24 cellular contexts compared by ENCODE assay signal in genomic region chr1:208066583-208066982, GRCh38.
DNase-seq lines count a peak whose midpoint lies in the region; ATAC-seq, FAIRE-seq and TF ChIP-seq lines count a peak whose summit lies in the region.
"Had no signal": no experiment of that assay in that cellular context is flagged by ENCODE, and none has a peak within 500 bp of the region (broad histone marks: within the 10 kb centered on the region; RNA-seq: fewer than 3 reads in every experiment).

No MANE protein-coding gene starts in this region.

- no peak overlapping the region for H2BK15ac ChIP-seq in mesendoderm (replicated peaks; ENCODE audit: low read depth)

- in situ Hi-C loops in K562 (cut with MboI) = no loop called here

- peaks cover 12% of the 10 kb centered on the region for H3K4me1 ChIP-seq in OCI-LY3 (ENCODE audit: low read length)
- no peaks in the 10 kb centered on the region for H3K4me1 ChIP-seq in K562 (replicated peaks in 1 of 2; ENCODE audit: control insufficient read depth in 2 of 2, insufficient read depth in 2 of 2, low read length in 2 of 2)
- peaks cover 15% of the 10 kb centered on the region for H3K4me1 ChIP-seq in mesendoderm (ENCODE audit: control insufficient read depth, low read depth, low read length)
- H3K4me1 ChIP-seq: Caco-2 had no signal

- POLR2A ChIA-PET in K562 (lab: Yijun Ruan, JAX) = interaction anchor here (0.6 kb wide), 2 partner anchors 34 to 76 kb away, joined by 3 read pairs; no protein-coding TSS in a partner anchor

- no peaks in the 10 kb centered on the region for H3K9me3 ChIP-seq in OCI-LY3 (ENCODE audit: insufficient read depth, low read length)
- no peaks in the 10 kb centered on the region for H3K9me3 ChIP-seq in K562 (replicated peaks; ENCODE audit: control insufficient read depth, insufficient read depth, low read depth, low read length)
- H3K9me3 ChIP-seq: BE2C, BLaER1, Caco-2 had no signal

- H2BK5ac ChIP-seq in mesendoderm (ENCODE audit: low read length) = no peak overlapping the region

- H3K27ac ChIP-seq in OCI-LY3 (ENCODE audit: low read length) (no peak overlapping the region), K562 (ENCODE audit: extremely low read depth, low read depth, low read length) (no peak overlapping the region), mesendoderm (ENCODE audit: low read depth, low read length) (no peak overlapping the region)
- H3K27ac ChIP-seq: BLaER1, C4-2B had no signal

- H4K20me1 ChIP-seq in OCI-LY3 (ENCODE audit: insufficient read depth, low read length) (no peaks in the 10 kb centered on the region), K562 (replicated peaks; ENCODE audit: control insufficient read depth, insufficient read depth, low read length) (peaks cover 4% of the 10 kb centered on the region; the same call in 1 of the 2 replicates)
- H4K20me1 ChIP-seq: BLaER1 had no signal

- DNase-seq in K562 (ENCODE audit: extremely low read depth in 1 of 4, low spot score in 3 of 4) = no peak
- peak; percentile 89 for DNase-seq in mesendoderm
- DNase-seq in hippocampal formation (lab: John Stamatoyannopoulos, UW) = no peak
- no peak for DNase-seq in activated CD4-positive, alpha-beta T cell treated with anti-CD3 and anti-CD28 coated beads for 48 hours
- DNase-seq in activated T-helper 2 cell treated with anti-CD3 and anti-CD28 coated beads, Interferon-gamma antibody, Interleukin-2, Interleukin-4, amounts not matched to agents 10 μg/mL and 5 μg/mL and 100 μg/mL, durations not matched to agents 14 hours and 24 hours and 36 hours (ENCODE audit: low spot score) = no peak
- DNase-seq: 8988T; ACHN; BE2C; Caco-2; Calu3; CD4-positive, alpha-beta T cell; CD8-positive, alpha-beta T cell; DMS79 treated with DMSO at 0.1 percent for 48 hours; GF-D8 had no signal

- no peak overlapping the region for H2BK120ac ChIP-seq in mesendoderm (ENCODE audit: low read depth, low read length)

- H3K9me1 ChIP-seq in K562 (ENCODE audit: control insufficient read depth, insufficient read depth, low read length) = no peaks in the 10 kb centered on the region

- H3K4me2 ChIP-seq in OCI-LY3 (ENCODE audit: low read length) (peak overlapping the region; percentile 32; the same call in 1 of the 2 replicates), K562 (ENCODE audit: insufficient read depth, low read length) (no peak overlapping the region), mesendoderm (ENCODE audit: low read length) (no peak overlapping the region)
- H3K4me2 ChIP-seq: BLaER1 had no signal

- TF ChIP-seq CTCF in OCI-LY3 (IDR thresholded peaks at IDR 0.05; ENCODE audit: low read depth, low read length) (no peak), K562 (IDR thresholded peaks at IDR 0.05 in 2 of 3, conservative IDR thresholded peaks at IDR 0.05 in 1 of 3; ENCODE audit: insufficient read depth in 2 of 3, low read depth in 1 of 3, low read length in 3 of 3) (no peak)

- H3K4ac ChIP-seq in mesendoderm (ENCODE audit: low read depth, low read length) = no peak overlapping the region

- no peak for TF ChIP-seq POLR2A in K562 (conservative IDR thresholded peaks at IDR 0.05)

- ATAC-seq in K562 = no peak
- ATAC-seq in GM19467 (IDR thresholded peaks at IDR 0.05; ENCODE audit: unreplicated experiment) = no peak
- ATAC-seq: CD8-positive, alpha-beta T cell had no signal

- no peak overlapping the region for H2AK5ac ChIP-seq in mesendoderm (ENCODE audit: low read length)

- H3K27ac Mint-ChIP-seq in dendritic cell treated with granulocyte-macrophage colony-stimulating factor and Interleukin-4, amounts not matched to agents 40 ng/mL and 50 ng/mL, for 4 days = peak overlapping the region; percentile 74
- H3K27ac Mint-ChIP-seq in activated T-helper 2 cell treated with anti-CD3 and anti-CD28 coated beads, Interferon-gamma antibody, Interleukin-2, Interleukin-4, amounts not matched to agents 10 μg/mL and 5 μg/mL and 100 μg/mL, durations not matched to agents 14 hours and 24 hours and 36 hours = no peak overlapping the region
- H3K27ac Mint-ChIP-seq: CD4-positive, alpha-beta T cell; CD8-positive, alpha-beta T cell had no signal

- CTCF ChIA-PET in K562 (lab: Yijun Ruan, JAX; ENCODE audit: low intra/inter-chr PET ratio) = interaction anchor here (0.6 kb wide), 1 partner anchor 30 kb away, joined by 4 read pairs; no protein-coding TSS in a partner anchor

- H3K4me1 Mint-ChIP-seq in dendritic cell treated with granulocyte-macrophage colony-stimulating factor and Interleukin-4, amounts not matched to agents 40 ng/mL and 50 ng/mL, for 4 days (ENCODE audit: low read depth) = peaks cover 67% of the 10 kb centered on the region
- peaks cover 3% of the 10 kb centered on the region for H3K4me1 Mint-ChIP-seq in activated T-helper 2 cell treated with anti-CD3 and anti-CD28 coated beads, Interferon-gamma antibody, Interleukin-2, Interleukin-4, amounts not matched to agents 10 μg/mL and 5 μg/mL and 100 μg/mL, durations not matched to agents 14 hours and 24 hours and 36 hours (ENCODE audit: low read depth)

- 0% methylated on average over 1 of the region's 1 CpG for WGBS in K562 (ENCODE audit: insufficient coverage, low coverage, missing lambda C conversion rate)
- WGBS in mesendoderm (ENCODE audit: extremely low coverage, insufficient coverage, low lambda C conversion rate) = no CpG with 5 or more reads among the region's 1 CpG

- no peak for FAIRE-seq in K562 (lab: Jason Lieb, UNC)
- FAIRE-seq: A204.1, D721Med, G401.6, GM12891, GM19239 had no signal

- H4K5ac ChIP-seq in mesendoderm (ENCODE audit: low read length) = no peak overlapping the region

- H3K23ac ChIP-seq in mesendoderm (ENCODE audit: low read length) = no peak overlapping the region

- no peaks in the 10 kb centered on the region for H3K36me3 Mint-ChIP-seq in dendritic cell treated with granulocyte-macrophage colony-stimulating factor and Interleukin-4, amounts not matched to agents 40 ng/mL and 50 ng/mL, for 4 days (ENCODE audit: low read depth)
- H3K36me3 Mint-ChIP-seq in activated T-helper 2 cell treated with anti-CD3 and anti-CD28 coated beads, Interferon-gamma antibody, Interleukin-2, Interleukin-4, amounts not matched to agents 10 μg/mL and 5 μg/mL and 100 μg/mL, durations not matched to agents 14 hours and 24 hours and 36 hours (ENCODE audit: low read depth) = no peaks in the 10 kb centered on the region
- H3K36me3 Mint-ChIP-seq: CD8-positive, alpha-beta T cell had no signal

- no peak overlapping the region for H3K56ac ChIP-seq in mesendoderm (ENCODE audit: low read length)

- H3K79me2 ChIP-seq in OCI-LY3 (ENCODE audit: low read length) (no peaks in the 10 kb centered on the region), K562 (ENCODE audit: control insufficient read depth, insufficient read depth, low read length) (no peaks in the 10 kb centered on the region), mesendoderm (ENCODE audit: control insufficient read depth, insufficient read depth, low read length) (no peaks in the 10 kb centered on the region)

- H3K18ac ChIP-seq in mesendoderm (ENCODE audit: low read length) = no peak overlapping the region

- TF ChIP-seq EP300 in K562 (IDR thresholded peaks at IDR 0.05; ENCODE audit: low read length) = no peak

- intact Hi-C loops in K562 (cut with micrococcal nuclease) = no loop called here
- intact Hi-C loops in dendritic cell treated with granulocyte-macrophage colony-stimulating factor and Interleukin-4, amounts not matched to agents 40 ng/mL and 50 ng/mL, for 4 days (cut with micrococcal nuclease) = no loop called here
- intact Hi-C loops in activated T-helper 2 cell treated with anti-CD3 and anti-CD28 coated beads, Interferon-gamma antibody, Interleukin-2, Interleukin-4, amounts not matched to agents 10 μg/mL and 5 μg/mL and 100 μg/mL, durations not matched to agents 14 hours and 24 hours and 36 hours (cut with micrococcal nuclease) = no loop called here

- H3K9ac ChIP-seq in OCI-LY3 (ENCODE audit: low read length) (no peak overlapping the region), K562 (ENCODE audit: insufficient read depth in 1 of 2, low read depth in 2 of 2, low read length in 2 of 2) (no peak overlapping the region), mesendoderm (ENCODE audit: low read length) (no peak overlapping the region)
- H3K9ac ChIP-seq: BLaER1 had no signal

- H4K8ac ChIP-seq in mesendoderm (ENCODE audit: low read depth, low read length) = no peak overlapping the region

- no TSS peak for BruUV-seq in K562 (replicated peaks; lab: Mats Ljungman, UMichigan)

- TF ChIP-seq RAD21 in K562 (CRISPR knock-in tag; conservative IDR thresholded peaks at IDR 0.05 in 1 of 2, IDR thresholded peaks at IDR 0.05 in 1 of 2) = no peak

- H3K27me3 ChIP-seq in OCI-LY3 (ENCODE audit: low read depth, low read length) (no peaks in the 10 kb centered on the region), K562 (ENCODE audit: control insufficient read depth in 2 of 2, insufficient read depth in 2 of 2, low read length in 2 of 2) (peaks cover 25 to 73% of the 10 kb centered on the region in 2 experiments), mesendoderm (ENCODE audit: insufficient read depth, low read length, poor library complexity) (no peaks in the 10 kb centered on the region)
- H3K27me3 ChIP-seq: BE2C, BLaER1 had no signal

- H3K27me3 Mint-ChIP-seq in dendritic cell treated with granulocyte-macrophage colony-stimulating factor and Interleukin-4, amounts not matched to agents 40 ng/mL and 50 ng/mL, for 4 days = peaks cover 57% of the 10 kb centered on the region
- peaks cover 12% of the 10 kb centered on the region for H3K27me3 Mint-ChIP-seq in activated T-helper 2 cell treated with anti-CD3 and anti-CD28 coated beads, Interferon-gamma antibody, Interleukin-2, Interleukin-4, amounts not matched to agents 10 μg/mL and 5 μg/mL and 100 μg/mL, durations not matched to agents 14 hours and 24 hours and 36 hours (ENCODE audit: low read depth)
- H3K27me3 Mint-ChIP-seq: CD4-positive, alpha-beta T cell had no signal

- peaks cover 7% of the 10 kb centered on the region for H3K36me3 ChIP-seq in OCI-LY3 (replicated peaks; ENCODE audit: low read depth, low read length)
- H3K36me3 ChIP-seq in K562 (ENCODE audit: control insufficient read depth, insufficient read depth, low read length) = no peaks in the 10 kb centered on the region
- H3K36me3 ChIP-seq in mesendoderm (ENCODE audit: control insufficient read depth, insufficient read depth, low read length) = peaks cover 1% of the 10 kb centered on the region
- H3K36me3 ChIP-seq: BLaER1 had no signal

- H3K4me3 ChIP-seq in OCI-LY3 (ENCODE audit: low read length) = no peak overlapping the region
- no peak overlapping the region for H3K4me3 ChIP-seq in K562
- no peak overlapping the region for H3K4me3 ChIP-seq in mesendoderm (ENCODE audit: low read length)
- H3K4me3 ChIP-seq: BLaER1 had no signal

- H2AFZ ChIP-seq in OCI-LY3 (ENCODE audit: low read depth, low read length) = no peak overlapping the region
- H2AFZ ChIP-seq in K562 (ENCODE audit: low read depth, low read length) = no peak overlapping the region

- H3K79me1 ChIP-seq in mesendoderm (ENCODE audit: low read length) = no peaks in the 10 kb centered on the region

- H3K9me3 Mint-ChIP-seq in dendritic cell treated with granulocyte-macrophage colony-stimulating factor and Interleukin-4, amounts not matched to agents 40 ng/mL and 50 ng/mL, for 4 days = no peaks in the 10 kb centered on the region
- H3K9me3 Mint-ChIP-seq in activated T-helper 2 cell treated with anti-CD3 and anti-CD28 coated beads, Interferon-gamma antibody, Interleukin-2, Interleukin-4, amounts not matched to agents 10 μg/mL and 5 μg/mL and 100 μg/mL, durations not matched to agents 14 hours and 24 hours and 36 hours = no peaks in the 10 kb centered on the region
- H3K9me3 Mint-ChIP-seq: CD4-positive, alpha-beta T cell; CD8-positive, alpha-beta T cell had no signal

- no peak overlapping the region for H3K4me3 Mint-ChIP-seq in dendritic cell treated with granulocyte-macrophage colony-stimulating factor and Interleukin-4, amounts not matched to agents 40 ng/mL and 50 ng/mL, for 4 days
- no peak overlapping the region for H3K4me3 Mint-ChIP-seq in activated T-helper 2 cell treated with anti-CD3 and anti-CD28 coated beads, Interferon-gamma antibody, Interleukin-2, Interleukin-4, amounts not matched to agents 10 μg/mL and 5 μg/mL and 100 μg/mL, durations not matched to agents 14 hours and 24 hours and 36 hours (ENCODE audit: low read depth)
- H3K4me3 Mint-ChIP-seq: CD4-positive, alpha-beta T cell; CD8-positive, alpha-beta T cell had no signal
